1 cellular context compared by ENCODE assay signal in the genomic region with DNA sequence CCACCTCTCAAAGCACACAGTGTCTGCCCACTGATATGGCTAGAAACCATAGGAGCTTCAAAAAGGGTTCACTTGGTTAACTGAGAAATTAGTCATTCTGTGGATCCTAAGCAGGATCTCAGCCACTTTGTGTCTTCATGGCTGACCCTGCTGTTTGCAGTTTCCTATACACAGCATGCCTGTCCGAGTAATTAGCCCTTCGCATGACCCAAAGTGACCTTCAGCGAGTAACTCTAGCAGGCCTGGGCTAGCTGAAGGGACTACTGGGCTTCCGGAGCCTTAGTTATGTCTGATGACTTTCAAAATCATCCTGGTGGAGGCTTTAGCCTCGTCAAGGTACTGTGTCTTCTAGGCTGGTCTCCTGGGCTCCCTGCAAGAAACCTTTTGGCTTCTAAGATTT.
TF ChIP-seq lines count a peak whose summit lies in the region.

No MANE protein-coding gene starts in this region.

TF ChIP-seq in HCT116, 20 proteins besides CTCF, POLR2A, EP300 and RAD21 (continued from another document):
- no peak for TF ChIP-seq MAX (IDR thresholded peaks at IDR 0.05)
- no peak for TF ChIP-seq SP1 (IDR thresholded peaks at IDR 0.05; ENCODE audit: low read depth)
- TF ChIP-seq EZH2 (IDR thresholded peaks at IDR 0.05), result no peak
TF ChIP-seq in HCT116: peak in this region for 0.
